16 cellular contexts compared by ENCODE assay signal in genomic region chr6:133961831-133962230, GRCh38.
"Had no signal": no experiment of that assay in that cellular context is flagged by ENCODE, and none has a peak within 500 bp of the region (broad histone marks: within the 10 kb centered on the region; RNA-seq: fewer than 3 reads in every experiment).

No MANE protein-coding gene starts in this region.

- H3K4me3 Mint-ChIP-seq: activated CD4-positive, alpha-beta T cell treated with anti-CD3 and anti-CD28 coated beads, Interleukin-2, amount 10 ng/mL, durations not matched to agents 7 days and 5 days; activated CD8-positive, alpha-beta T cell treated with anti-CD3 and anti-CD28 coated beads, Interleukin-2, amount 10 ng/mL, durations not matched to agents 7 days and 5 days; central memory CD8-positive, alpha-beta T cell had no signal

- H3K4me3 ChIP-seq: colonic mucosa, psoas muscle, SJCRH30, skin epidermis, thoracic aorta had no signal

- H3K27me3 ChIP-seq: brain microvascular endothelial cell, colonic mucosa, SJCRH30 had no signal

- H3K27me3 Mint-ChIP-seq: activated CD4-positive, alpha-beta T cell treated with anti-CD3 and anti-CD28 coated beads, Interleukin-2, amount 10 ng/mL, durations not matched to agents 7 days and 5 days; central memory CD8-positive, alpha-beta T cell had no signal

- H3K27ac ChIP-seq: brain microvascular endothelial cell, colonic mucosa, psoas muscle, SJCRH30, skin epidermis, thoracic aorta had no signal

- H3K27ac Mint-ChIP-seq: activated CD4-positive, alpha-beta T cell treated with anti-CD3 and anti-CD28 coated beads, Interleukin-2, amount 10 ng/mL, durations not matched to agents 7 days and 5 days; activated CD8-positive, alpha-beta T cell treated with anti-CD3 and anti-CD28 coated beads, Interleukin-2, amount 10 ng/mL, durations not matched to agents 7 days and 5 days; activated naive CD4-positive, alpha-beta T cell treated with anti-CD3 and anti-CD28 coated beads, Interleukin-2, amount 50 U/mL, for 72 hours had no signal

- H3K36me3 ChIP-seq: brain microvascular endothelial cell, colonic mucosa, SJCRH30, thoracic aorta had no signal

- H3K9me3 ChIP-seq: colonic mucosa, psoas muscle, SJCRH30, thoracic aorta had no signal

- H3K36me3 Mint-ChIP-seq: activated naive CD4-positive, alpha-beta T cell treated with anti-CD3 and anti-CD28 coated beads, Interleukin-2, amount 50 U/mL, for 72 hours had no signal

- H3K9me3 Mint-ChIP-seq: activated CD4-positive, alpha-beta T cell treated with anti-CD3 and anti-CD28 coated beads, Interleukin-2, amount 10 ng/mL, durations not matched to agents 7 days and 5 days; activated naive CD4-positive, alpha-beta T cell treated with anti-CD3 and anti-CD28 coated beads, Interleukin-2, amount 50 U/mL, for 72 hours; central memory CD8-positive, alpha-beta T cell had no signal

- H3K4me1 ChIP-seq: SJCRH30 had no signal

- ATAC-seq: activated CD4-positive, CD25-positive, alpha-beta regulatory T cell treated with anti-CD3 and anti-CD28 coated beads, Interleukin-2, amount 50 U/mL, for 24 hours; activated CD8-positive, alpha-beta T cell treated with anti-CD3 and anti-CD28 coated beads, Interleukin-2, amount 10 ng/mL, durations not matched to agents 7 days and 5 days; activated naive CD4-positive, alpha-beta T cell treated with anti-CD3 and anti-CD28 coated beads, Interleukin-2, amount 50 U/mL, for 72 hours; psoas muscle; right cardiac atrium had no signal

- DNase-seq: activated CD4-positive, alpha-beta T cell treated with anti-CD3 and anti-CD28 coated beads, Interleukin-2, amount 10 ng/mL, durations not matched to agents 7 days and 5 days; activated CD8-positive, alpha-beta T cell treated with anti-CD3 and anti-CD28 coated beads, Interleukin-2, amount 10 ng/mL, durations not matched to agents 7 days and 5 days; activated gamma-delta T cell treated with Interleukin-2 at 50 U/mL for 16 hours; amniotic stem cell; brain microvascular endothelial cell; colonic mucosa; foreskin melanocyte; psoas muscle; right cardiac atrium; SJCRH30; stimulated activated CD4-positive, alpha-beta T cell treated with anti-CD3 and anti-CD28 coated beads, Interleukin-2, amount 100 ng/mL, for 48 hours had no signal
